Comparison of ENCODE assay signal across 8 cellular contexts in genomic region chr11:10750838-10751580, GRCh38.
A peak's percentile ranks its signal among the peaks of the same experiment; 100 is the strongest.
DNase-seq lines count a peak whose midpoint lies in the region; ATAC-seq and TF ChIP-seq lines count a peak whose summit lies in the region.

Gene CTR9 (plus strand): TSS chr11:10751246. CDS start chr11:10751413, 167 bp downstream.

- H3K4me3 ChIP-seq in AG10803 (ENCODE audit: low read length) = peak within 1 kb of the TSS; percentile 88

- DNase-seq in AG10803 (ENCODE audit: low read depth) = peak; percentile 92
- DNase-seq in NCI-H345 treated with DMSO at 0.1 percent for 48 hours (lab: John Stamatoyannopoulos, UW; ENCODE audit: unreplicated experiment) = peak; percentile 87
- peak; percentile 76 to 88 (median 82) for DNase-seq in activated CD4-positive, CD25-positive, alpha-beta regulatory T cell (lab: John Stamatoyannopoulos, UW)
- DNase-seq in central memory CD4-positive, alpha-beta T cell = peak; percentile 89
- peak; percentile 92 for DNase-seq in inferior parietal cortex (ENCODE audit: extremely low spot score)
- DNase-seq in stimulated activated CD4-positive, alpha-beta T cell treated with anti-CD3 and anti-CD28 coated beads, Interleukin-12 subunit alpha, Interleukin-12 subunit beta, amount 100 ng/mL, for 4 hours = peak; percentile 86

- peak; percentile 40 for TF ChIP-seq CTCF in AG10803 (conservative IDR thresholded peaks at IDR 0.05; ENCODE audit: low read length)

- ATAC-seq in GM19023 (IDR thresholded peaks at IDR 0.05; ENCODE audit: unreplicated experiment) (peak; percentile 95), HG03280 (IDR thresholded peaks at IDR 0.05; ENCODE audit: unreplicated experiment) (peak; percentile 93)

Comparison
In these comparisons a context has a peak if more than half of its experiments do, and no peak if none do; other contexts are left out.
1. Peak in every context shown above with its lines: DNase-seq, ATAC-seq and H3K4me3 ChIP-seq.